ENCODE assay signal across 2 cellular contexts in the genomic region with DNA sequence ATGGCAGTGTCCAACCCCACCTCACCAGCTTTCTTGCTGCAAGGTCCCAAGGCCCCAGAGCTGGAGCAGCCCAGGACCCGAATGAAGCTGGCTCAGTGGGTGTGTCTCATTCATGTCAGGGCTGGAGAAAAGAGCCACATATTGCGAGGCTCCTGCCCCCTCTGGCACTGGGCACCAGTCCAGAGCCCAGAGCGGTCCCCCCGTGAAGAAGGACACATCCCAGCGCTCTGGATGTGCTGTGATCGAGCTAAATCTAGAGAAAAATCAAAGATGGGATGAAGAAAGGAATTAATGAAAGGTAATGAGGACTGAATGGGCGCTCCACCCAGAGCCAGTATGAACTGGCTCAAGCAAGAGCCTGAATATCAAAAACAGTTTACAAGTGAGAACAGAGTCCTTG.
A peak's percentile ranks its signal among the peaks of the same experiment; 100 is the strongest.
TF ChIP-seq lines count a peak whose summit lies in the region.

No MANE protein-coding gene starts in this region.

TF ChIP-seq in K562, 482 proteins besides CTCF, POLR2A, EP300 and RAD21:
- TF ChIP-seq NRF1 (conservative IDR thresholded peaks at IDR 0.05 in 1 of 2, IDR thresholded peaks at IDR 0.05 in 1 of 2) (no peak), SRF (CRISPR knock-in tag; IDR thresholded peaks at IDR 0.05) (no peak), PHF8 (IDR thresholded peaks at IDR 0.05; ENCODE audit: borderline replicate concordance, low read length) (no peak), ZC3H4 (CRISPR knock-in tag; IDR thresholded peaks at IDR 0.05; ENCODE audit: borderline replicate concordance) (0 out of 2 replicates have a peak, but pooled peaks have one; percentile 28)
- TF ChIP-seq, protein P1, sequence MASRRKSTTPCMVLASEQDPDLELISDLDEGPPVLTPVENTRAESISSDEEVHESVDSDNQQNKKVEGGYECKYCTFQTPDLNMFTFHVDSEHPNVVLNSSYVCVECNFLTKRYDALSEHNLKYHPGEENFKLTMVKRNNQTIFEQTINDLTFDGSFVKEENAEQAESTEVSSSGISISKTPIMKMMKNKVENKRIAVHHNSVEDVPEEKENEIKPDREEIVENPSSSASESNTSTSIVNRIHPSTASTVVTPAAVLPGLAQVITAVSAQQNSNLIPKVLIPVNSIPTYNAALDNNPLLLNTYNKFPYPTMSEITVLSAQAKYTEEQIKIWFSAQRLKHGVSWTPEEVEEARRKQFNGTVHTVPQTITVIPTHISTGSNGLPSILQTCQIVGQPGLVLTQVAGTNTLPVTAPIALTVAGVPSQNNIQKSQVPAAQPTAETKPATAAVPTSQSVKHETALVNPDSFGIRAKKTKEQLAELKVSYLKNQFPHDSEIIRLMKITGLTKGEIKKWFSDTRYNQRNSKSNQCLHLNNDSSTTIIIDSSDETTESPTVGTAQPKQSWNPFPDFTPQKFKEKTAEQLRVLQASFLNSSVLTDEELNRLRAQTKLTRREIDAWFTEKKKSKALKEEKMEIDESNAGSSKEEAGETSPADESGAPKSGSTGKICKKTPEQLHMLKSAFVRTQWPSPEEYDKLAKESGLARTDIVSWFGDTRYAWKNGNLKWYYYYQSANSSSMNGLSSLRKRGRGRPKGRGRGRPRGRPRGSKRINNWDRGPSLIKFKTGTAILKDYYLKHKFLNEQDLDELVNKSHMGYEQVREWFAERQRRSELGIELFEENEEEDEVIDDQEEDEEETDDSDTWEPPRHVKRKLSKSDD (conservative IDR thresholded peaks at IDR 0.05; ENCODE audit: low read length), result no peak
- TF ChIP-seq, protein P2, sequence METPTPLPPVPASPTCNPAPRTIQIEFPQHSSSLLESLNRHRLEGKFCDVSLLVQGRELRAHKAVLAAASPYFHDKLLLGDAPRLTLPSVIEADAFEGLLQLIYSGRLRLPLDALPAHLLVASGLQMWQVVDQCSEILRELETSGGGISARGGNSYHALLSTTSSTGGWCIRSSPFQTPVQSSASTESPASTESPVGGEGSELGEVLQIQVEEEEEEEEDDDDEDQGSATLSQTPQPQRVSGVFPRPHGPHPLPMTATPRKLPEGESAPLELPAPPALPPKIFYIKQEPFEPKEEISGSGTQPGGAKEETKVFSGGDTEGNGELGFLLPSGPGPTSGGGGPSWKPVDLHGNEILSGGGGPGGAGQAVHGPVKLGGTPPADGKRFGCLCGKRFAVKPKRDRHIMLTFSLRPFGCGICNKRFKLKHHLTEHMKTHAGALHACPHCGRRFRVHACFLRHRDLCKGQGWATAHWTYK (CRISPR knock-in tag; IDR thresholded peaks at IDR 0.05), result no peak

TF ChIP-seq in SK-N-SH treated with all-trans-retinoic acid at 6 μM for 48 hours, 23 proteins besides CTCF, POLR2A, EP300 and RAD21:
- no peak for TF ChIP-seq ZNF8 (CRISPR knock-in tag; IDR thresholded peaks at IDR 0.05)
- no peak for TF ChIP-seq RARB (CRISPR knock-in tag; IDR thresholded peaks at IDR 0.05)
- TF ChIP-seq ZC3H10 (CRISPR knock-in tag; IDR thresholded peaks at IDR 0.05), result no peak
